Comparison of ENCODE assay signal across 17 cellular contexts in the genomic region with DNA sequence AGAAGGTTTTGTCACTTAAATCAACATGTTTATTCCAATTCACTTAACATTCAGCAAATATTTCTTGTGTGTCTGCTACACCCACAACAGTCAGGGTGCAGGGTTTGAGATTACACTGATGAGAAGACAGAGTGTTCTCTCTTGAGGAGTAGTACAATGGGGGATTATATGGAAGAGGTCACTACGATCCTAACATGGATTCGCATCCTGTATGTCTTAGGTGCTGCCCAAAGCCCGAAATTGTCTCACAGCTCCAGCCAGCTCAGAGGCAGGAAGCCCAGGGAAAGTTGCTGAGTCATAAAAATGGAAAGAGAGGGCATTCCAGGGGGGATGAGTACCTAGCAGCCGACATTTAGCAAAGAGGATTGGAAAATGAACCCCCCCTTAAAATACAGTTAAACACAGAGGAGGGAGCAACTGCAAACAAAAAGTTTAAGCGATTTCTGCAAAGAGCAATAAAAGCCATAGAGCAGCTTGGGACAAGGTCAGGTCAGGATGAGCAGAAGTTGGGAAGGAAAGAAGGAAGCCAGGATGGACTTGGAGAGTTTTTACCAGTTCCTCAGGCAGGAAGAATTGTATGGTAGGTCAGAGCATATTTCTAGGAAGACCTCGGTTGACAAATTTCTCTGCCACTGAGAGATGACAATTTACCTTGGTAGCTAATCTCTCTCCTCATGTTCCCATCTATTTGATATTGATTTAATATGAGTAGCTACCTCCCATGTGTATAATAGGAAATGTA. TPM values are rescaled to one million over a fixed set of nuclear protein-coding genes. Genes with fewer than 3 reads are reported as not detected.
DNase-seq lines count a peak whose midpoint lies in the region; ATAC-seq, FAIRE-seq and TF ChIP-seq lines count a peak whose summit lies in the region.
"Had no signal": no experiment of that assay in that cellular context is flagged by ENCODE, and none has a peak within 500 bp of the region (broad histone marks: within the 10 kb centered on the region; RNA-seq: fewer than 3 reads in every experiment).

No MANE protein-coding gene starts in this region.

- H3K27ac Mint-ChIP-seq in activated B cell treated with CpG ODN at 0.5 μM for 24 hours = peak overlapping the region; percentile 60

- DNase-seq in COLO829 (ENCODE audit: low spot score) (peak; percentile 69), Karpas-422 (no peak), activated B cell treated with CpG ODN at 0.5 μM for 24 hours (no peak), urothelium cell line (ENCODE audit: low spot score) (no peak), NOMO-1 treated with dmso at 0.1 percent for 144 hours (lab: John Stamatoyannopoulos, UW; ENCODE audit: unreplicated experiment) (no peak), NCI-H526 (lab: John Stamatoyannopoulos, UW) (no peak)
- DNase-seq in activated effector memory CD4-positive, alpha-beta T cell treated with Interleukin-2 at 50 U/mL for 16 hours = no peak
- DNase-seq: ACHN, GOT3, KBM-7, NCI-H1105, NCI-H446 treated with DMSO at 0.1 percent for 48 hours, NCI-H82 had no signal

- no peak for TF ChIP-seq CTCF in activated B cell treated with CpG ODN at 0.5 μM for 24 hours (IDR thresholded peaks at IDR 0.05)

- no peak overlapping the region for H3K4me3 Mint-ChIP-seq in activated B cell treated with CpG ODN at 0.5 μM for 24 hours

- peak overlapping the region; percentile 92; the same call in 1 of the 2 replicates for H3K27ac ChIP-seq in Karpas-422 (ENCODE audit: low read length)
- H3K27ac ChIP-seq: HL-60, RWPE1, SJSA1 had no signal

- no peaks in the 10 kb centered on the region for H3K27me3 ChIP-seq in Karpas-422 (ENCODE audit: low read length)
- H3K27me3 ChIP-seq: SJSA1 had no signal

- H3K27me3 Mint-ChIP-seq in activated B cell treated with CpG ODN at 0.5 μM for 24 hours = no peaks in the 10 kb centered on the region

- H3K9ac ChIP-seq in Karpas-422 (ENCODE audit: low read length) = no peak overlapping the region

- peaks cover 3% of the 10 kb centered on the region; the same call in 1 of the 2 replicates for H4K20me1 ChIP-seq in Karpas-422 (ENCODE audit: insufficient read depth, low read depth, low read length)

- H2AFZ ChIP-seq in Karpas-422 (ENCODE audit: low read length) = no peak overlapping the region

- FAIRE-seq in urothelium cell line (lab: Jason Lieb, UNC) = peak; percentile 17

- no peaks in the 10 kb centered on the region for H3K9me2 ChIP-seq in Karpas-422 (replicated peaks; ENCODE audit: insufficient read depth, low read length)

- H3K79me2 ChIP-seq in Karpas-422 (ENCODE audit: low read length) = no peaks in the 10 kb centered on the region

- H3K36me3 Mint-ChIP-seq in activated B cell treated with CpG ODN at 0.5 μM for 24 hours (ENCODE audit: low read depth) = no peaks in the 10 kb centered on the region

- H3K9me3 ChIP-seq in Karpas-422 (ENCODE audit: low read length) = no peaks in the 10 kb centered on the region
- H3K9me3 ChIP-seq: SJSA1 had no signal

- H3K4me3 ChIP-seq in Karpas-422 (ENCODE audit: low read length) = no peak overlapping the region
- H3K4me3 ChIP-seq: SJSA1 had no signal

- H3K4me1 Mint-ChIP-seq in activated B cell treated with CpG ODN at 0.5 μM for 24 hours = peaks cover 98% of the 10 kb centered on the region

- POLR2A ChIA-PET in activated B cell treated with CpG ODN at 0.5 μM for 24 hours (lab: Charles Lee) = interaction anchor here (0.8 to 18.5 kb wide), 6 partner anchors 6 to 729 kb away, joined by 3 to 701 read pairs (median 182); a partner anchor contains a TSS

- H3K9me3 Mint-ChIP-seq in activated B cell treated with CpG ODN at 0.5 μM for 24 hours = no peaks in the 10 kb centered on the region

- no peak for ATAC-seq in activated B cell treated with CpG ODN at 0.5 μM for 24 hours (ENCODE audit: low read depth)

- H3K4me2 ChIP-seq in Karpas-422 (ENCODE audit: low read depth, low read length, poor library complexity, severe bottlenecking) = no peak overlapping the region

- peaks cover 98% of the 10 kb centered on the region for H3K4me1 ChIP-seq in Karpas-422 (ENCODE audit: low read length)

- H3K36me3 ChIP-seq in Karpas-422 (ENCODE audit: insufficient read depth, low read length) = no peaks in the 10 kb centered on the region
- H3K36me3 ChIP-seq: SJSA1 had no signal

- CTCF ChIA-PET in activated B cell treated with CpG ODN at 0.5 μM for 24 hours (lab: Charles Lee) = interaction anchor here (1.5 to 17.9 kb wide), 8 partner anchors 9 to 191 kb away, joined by 3 to 365 read pairs (median 10); a partner anchor contains a TSS

- intact Hi-C loops in activated B cell treated with CpG ODN at 0.5 μM for 24 hours (cut with micrococcal nuclease) = loop anchor here (5.0 kb wide), 2 partner anchors 185 to 730 kb away; no protein-coding TSS in a partner anchor

RNA-seq across cellular contexts. Expression of a gene that starts 49.5 kb away (rescaled TPM):
- total RNA-seq in Karpas-422 (2014; rRNA removed; shearing (Covaris generic); ENCODE audit: low replicate concordance) = 1.1 and 8.3 TPM in 2 replicates
- 189 and 195 TPM in 2 replicates for total RNA-seq in activated B cell treated with CpG ODN at 0.5 μM for 24 hours
- total RNA-seq: MCF 10A, SJSA1 had no signal

Comparison
In these comparisons a context has a peak if more than half of its experiments do, and no peak if none do; other contexts are left out.
1. RNA of a gene that starts 49.5 kb away (total RNA-seq): 189 to 195 TPM in activated B cell treated with CpG ODN at 0.5 μM for 24 hours; 1.1 to 8.3 TPM in Karpas-422; every median in the first group is over 10 times any median in the second.